ENCODE assay signal across 18 cellular contexts in genomic region chr5:134142088-134142487, GRCh38. TPM values are rescaled to one million over a fixed set of nuclear protein-coding genes. Genes with fewer than 3 reads are reported as not detected.
A peak's percentile ranks its signal among the peaks of the same experiment; 100 is the strongest.
DNase-seq lines count a peak whose midpoint lies in the region; ATAC-seq and TF ChIP-seq lines count a peak whose summit lies in the region.
"Had no signal": no experiment of that assay in that cellular context is flagged by ENCODE, and none has a peak within 500 bp of the region (broad histone marks: within the 10 kb centered on the region; RNA-seq: fewer than 3 reads in every experiment).

No MANE protein-coding gene starts in this region.

- ATAC-seq in HG02610 (IDR thresholded peaks at IDR 0.05; ENCODE audit: unreplicated experiment): no peak
- ATAC-seq: GM12878; stimulated activated effector memory CD8-positive, alpha-beta T cell treated with anti-CD3 and anti-CD28 coated beads, Interleukin-12 subunit alpha, Interleukin-12 subunit beta, amount 100 ng/mL, for 72 hours had no signal

- no peaks in the 10 kb centered on the region for H3K9me3 ChIP-seq in WERI-Rb-1 (ENCODE audit: severe bottlenecking)
- H3K9me3 ChIP-seq in spleen: no peaks in the 10 kb centered on the region
- H3K9me3 ChIP-seq in mesenchymal stem cell (ENCODE audit: control insufficient read depth, low read length): no peaks in the 10 kb centered on the region

- H3K4me3 ChIP-seq in WERI-Rb-1 (ENCODE audit: low read depth, low read length) (no peak overlapping the region), spleen (no peak overlapping the region), mesenchymal stem cell (ENCODE audit: insufficient read depth in 1 of 2, low read depth in 1 of 2, low read length in 2 of 2) (no peak overlapping the region)
- H3K4me3 ChIP-seq: GM12878 had no signal

- H3K27me3 ChIP-seq in WERI-Rb-1 (ENCODE audit: insufficient read depth, low read depth, severe bottlenecking): no peaks in the 10 kb centered on the region
- H3K27me3 ChIP-seq in spleen (replicated peaks in 1 of 7): no peaks in the 10 kb centered on the region
- H3K27me3 ChIP-seq in mesenchymal stem cell (ENCODE audit: control insufficient read depth in 1 of 2, insufficient read depth in 1 of 2, low read length in 2 of 2): no peaks in the 10 kb centered on the region
- H3K27me3 ChIP-seq: brain microvascular endothelial cell had no signal

- H3K4me2 ChIP-seq in mesenchymal stem cell (ENCODE audit: low read length, poor library complexity, severe bottlenecking): no peak overlapping the region

- no peak overlapping the region for H4K91ac ChIP-seq in mesenchymal stem cell (ENCODE audit: low read length)

- H3K27me3 Mint-ChIP-seq in glutamatergic neuron (ENCODE audit: unreplicated experiment): peaks cover 4% of the 10 kb centered on the region

- 90 to 93% (median 91%) methylated on average over 5 of the region's 5 CpGs for WGBS in spleen, 5 donors
- 96% methylated on average over 5 of the region's 5 CpGs for WGBS in mesenchymal stem cell

- H3K4me1 ChIP-seq in spleen (peaks cover 16 to 79% (median 51%) of the 10 kb centered on the region in 6 donors), mesenchymal stem cell (ENCODE audit: control insufficient read depth, insufficient read depth, low read depth, low read length) (peaks cover 26% of the 10 kb centered on the region)

- H3K27ac Mint-ChIP-seq in glutamatergic neuron (ENCODE audit: unreplicated experiment): peak overlapping the region; percentile 30
- H3K27ac Mint-ChIP-seq: stimulated activated effector memory CD8-positive, alpha-beta T cell treated with anti-CD3 and anti-CD28 coated beads, Interleukin-12 subunit alpha, Interleukin-12 subunit beta, amount 100 ng/mL, for 72 hours had no signal

- no peak overlapping the region for H2BK5ac ChIP-seq in mesenchymal stem cell (ENCODE audit: low read depth, low read length, poor library complexity, severe bottlenecking)

- no peak overlapping the region for H2AFZ ChIP-seq in mesenchymal stem cell (ENCODE audit: low read depth, low read length)

- H3K9ac ChIP-seq in mesenchymal stem cell (ENCODE audit: low read length): no peak overlapping the region

- H2AK5ac ChIP-seq in mesenchymal stem cell (ENCODE audit: low read length, severe bottlenecking): no peak overlapping the region

- H4K8ac ChIP-seq in mesenchymal stem cell (ENCODE audit: low read length): no peak overlapping the region

- intact Hi-C loops in spleen (cut with DNase I; ENCODE audit: low total_unique reads): loop anchor here (5.0 kb wide), 1 partner anchor 100 kb away; no protein-coding TSS in a partner anchor

- H2BK120ac ChIP-seq in mesenchymal stem cell (ENCODE audit: low read depth, low read length): no peak overlapping the region

- no peak overlapping the region for H2BK15ac ChIP-seq in mesenchymal stem cell (ENCODE audit: low read depth, poor library complexity, severe bottlenecking)

- H3K36me3 Mint-ChIP-seq in glutamatergic neuron (ENCODE audit: unreplicated experiment): no peaks in the 10 kb centered on the region

- H3K27ac ChIP-seq in WERI-Rb-1: no peak overlapping the region
- no peak overlapping the region for H3K27ac ChIP-seq in spleen
- H3K27ac ChIP-seq in mesenchymal stem cell (ENCODE audit: low read length, poor library complexity, severe bottlenecking): no peak overlapping the region
- H3K27ac ChIP-seq: brain microvascular endothelial cell had no signal

- peaks cover 6% of the 10 kb centered on the region for H3K9me3 Mint-ChIP-seq in glutamatergic neuron (ENCODE audit: unreplicated experiment)
- H3K9me3 Mint-ChIP-seq: stimulated activated effector memory CD8-positive, alpha-beta T cell treated with anti-CD3 and anti-CD28 coated beads, Interleukin-12 subunit alpha, Interleukin-12 subunit beta, amount 100 ng/mL, for 72 hours had no signal

- H3K14ac ChIP-seq in mesenchymal stem cell (ENCODE audit: low read length in 2 of 2): no peak overlapping the region

- H3K4me3 Mint-ChIP-seq in glutamatergic neuron (ENCODE audit: unreplicated experiment): peak overlapping the region; percentile 16
- H3K4me3 Mint-ChIP-seq: stimulated activated effector memory CD8-positive, alpha-beta T cell treated with anti-CD3 and anti-CD28 coated beads, Interleukin-12 subunit alpha, Interleukin-12 subunit beta, amount 100 ng/mL, for 72 hours had no signal

- TF ChIP-seq POLR2A in spleen (IDR thresholded peaks at IDR 0.05): no peak

- no peak overlapping the region for H3K23ac ChIP-seq in mesenchymal stem cell (ENCODE audit: low read length in 2 of 2)

- peaks cover 28% of the 10 kb centered on the region for H3K4me1 Mint-ChIP-seq in glutamatergic neuron (ENCODE audit: low read depth, unreplicated experiment)

- no peak overlapping the region for H3K4ac ChIP-seq in mesenchymal stem cell (ENCODE audit: low read depth in 1 of 2, low read length in 2 of 2)

- DNase-seq in activated effector memory CD4-positive, alpha-beta T cell treated with anti-CD3 and anti-CD28 coated beads, Interleukin-2, amount 50 U/mL, for 16 hours: peak; percentile 58
- DNase-seq in activated effector memory CD4-positive, alpha-beta T cell treated with Interleukin-2 at 50 U/mL for 16 hours: no peak
- DNase-seq in WERI-Rb-1 (peak; percentile 4), glutamatergic neuron (no peak), spleen (peak; percentile 41), mesenchymal stem cell (no peak), AG08396 (ENCODE audit: low spot score) (no peak)
- DNase-seq: ACHN; brain microvascular endothelial cell; COR-L47; effector CD4-positive, alpha-beta T cell; NCI-H1436 treated with DMSO at 0.1 percent for 48 hours; NCI-H345; NK-92 treated with Interleukin-12 subunit alpha and Interleukin-12 subunit beta, amount 100 ng/mL, for 24 hours; SHP77 treated with DMSO at 0.1 percent for 48 hours had no signal

- no peak overlapping the region for H2BK12ac ChIP-seq in mesenchymal stem cell (ENCODE audit: low read length in 2 of 2)

- peaks cover 75% of the 10 kb centered on the region for H3K79me1 ChIP-seq in mesenchymal stem cell (replicated peaks; ENCODE audit: low read length, poor library complexity, severe bottlenecking)

- TF ChIP-seq CTCF in WERI-Rb-1 (IDR thresholded peaks at IDR 0.05; ENCODE audit: low read depth, low read length): no peak
- no peak for TF ChIP-seq CTCF in glutamatergic neuron (IDR thresholded peaks at IDR 0.05; ENCODE audit: partially characterized antibody, unreplicated experiment)
- TF ChIP-seq CTCF in spleen (IDR thresholded peaks at IDR 0.05 in 8 of 11, conservative IDR thresholded peaks at IDR 0.05 in 3 of 11): no peak

- no peak overlapping the region for H3K18ac ChIP-seq in mesenchymal stem cell (ENCODE audit: low read depth in 1 of 2, low read length in 2 of 2)

- H3K36me3 ChIP-seq in WERI-Rb-1: peaks cover 70% of the 10 kb centered on the region
- peaks cover 0 to 97% (median 53%) of the 10 kb centered on the region in 6 donors for H3K36me3 ChIP-seq in spleen
- H3K36me3 ChIP-seq in mesenchymal stem cell (ENCODE audit: control insufficient read depth in 1 of 2, insufficient read depth in 2 of 2, low read depth in 1 of 2, low read length in 2 of 2): peaks cover 73 to 86% of the 10 kb centered on the region in 2 experiments

RNA-seq across cellular contexts. Expression of gene TCF7, which starts 27.6 kb away (rescaled TPM):
- total RNA-seq in glutamatergic neuron (ENCODE audit: unreplicated experiment) (5.8 TPM), spleen (10 to 100 TPM; 29.0 to 88.3 (median 53.7) TPM)
- 10 to 100 TPM; 13.7 to 24.3 (median 18.1) TPM for polyA plus RNA-seq in spleen
- polyA plus RNA-seq in mesenchymal stem cell (2013, experiment 1 of 2): 1.4 TPM
- 1.4 TPM for polyA plus RNA-seq in mesenchymal stem cell (2013, experiment 2 of 2)

RNA-seq across cellular contexts. Expression of gene SKP1, which starts 34.7 kb away (rescaled TPM):
- total RNA-seq in glutamatergic neuron (ENCODE audit: unreplicated experiment) (345 TPM), spleen (100 to 1,000 TPM; 121 to 246 (median 193) TPM)
- polyA plus RNA-seq in spleen: 100 to 1,000 TPM; 142 to 354 (median 228) TPM
- 556 TPM for polyA plus RNA-seq in mesenchymal stem cell (2013, experiment 1 of 2)
- polyA plus RNA-seq in mesenchymal stem cell (2013, experiment 2 of 2): 556 TPM

Comparison
In these comparisons a context has a peak if more than half of its experiments do, and no peak if none do; other contexts are left out.
1. DNase-seq: peak in activated effector memory CD4-positive, alpha-beta T cell treated with anti-CD3 and anti-CD28 coated beads, Interleukin-2, amount 50 U/mL, for 16 hours (single experiment), WERI-Rb-1 (single experiment) and spleen (single experiment); none in activated effector memory CD4-positive, alpha-beta T cell treated with Interleukin-2 at 50 U/mL for 16 hours (single experiment), glutamatergic neuron (single experiment), mesenchymal stem cell (single experiment) and AG08396 (single experiment).